ENCODE assay signal across 31 cellular contexts in the genomic region with DNA sequence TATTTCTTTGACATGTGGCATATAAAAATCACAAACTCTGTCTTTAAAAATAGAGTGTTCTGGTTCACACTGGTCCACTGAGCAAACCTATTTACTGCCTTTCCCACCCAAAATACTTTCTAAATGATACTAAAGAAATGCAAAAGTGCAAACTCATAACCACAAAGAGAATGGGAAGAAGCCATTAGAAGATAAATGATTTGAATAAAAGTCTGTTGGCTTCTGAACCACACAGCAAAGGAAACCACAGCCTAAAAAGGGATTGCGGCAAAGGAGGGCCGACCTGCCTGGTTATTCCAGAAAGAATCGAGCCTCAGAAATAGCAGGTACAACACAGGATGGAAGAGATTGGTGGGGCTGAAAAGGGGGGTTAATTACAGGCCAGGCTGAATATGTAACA.
"Had no signal": no experiment of that assay in that cellular context is flagged by ENCODE, and none has a peak within 500 bp of the region (broad histone marks: within the 10 kb centered on the region; RNA-seq: fewer than 3 reads in every experiment).

No MANE protein-coding gene starts in this region.

- H3K4me3 Mint-ChIP-seq: activated naive CD8-positive, alpha-beta T cell; brain; mesothelial cell of epicardium; naive B cell; nephron progenitor cell; stimulated activated effector memory CD8-positive, alpha-beta T cell treated with anti-CD3 and anti-CD28 coated beads, Interleukin-12 subunit alpha, Interleukin-12 subunit beta, amount 100 ng/mL, for 72 hours; stimulated activated naive CD8-positive, alpha-beta T cell treated with anti-CD3 and anti-CD28 coated beads, Interleukin-15, Interleukin-2, amounts not matched to agents 100 ng/mL and 50 ng/mL, for 24 hours; type B pancreatic cell had no signal

- H3K27ac Mint-ChIP-seq: activated naive CD8-positive, alpha-beta T cell; brain; mesothelial cell of epicardium; nephron progenitor cell; progenitor cell of endocrine pancreas; stimulated activated effector memory CD8-positive, alpha-beta T cell treated with anti-CD3 and anti-CD28 coated beads, Interleukin-12 subunit alpha, Interleukin-12 subunit beta, amount 100 ng/mL, for 72 hours; stimulated activated naive CD8-positive, alpha-beta T cell treated with anti-CD3 and anti-CD28 coated beads, Interleukin-15, Interleukin-2, amounts not matched to agents 100 ng/mL and 50 ng/mL, for 24 hours; type B pancreatic cell had no signal

- H3K36me3 ChIP-seq: cardiac muscle cell, colonic mucosa, esophagus squamous epithelium, heart right ventricle, ovary, right lobe of liver, thoracic aorta, uterus had no signal

- H3K27me3 ChIP-seq: cardiac muscle cell, colonic mucosa, esophagus squamous epithelium, heart right ventricle, ovary, right lobe of liver, uterus had no signal

- H3K4me1 Mint-ChIP-seq: mesothelial cell of epicardium; naive B cell; stimulated activated effector memory CD8-positive, alpha-beta T cell treated with anti-CD3 and anti-CD28 coated beads, Interleukin-12 subunit alpha, Interleukin-12 subunit beta, amount 100 ng/mL, for 72 hours had no signal

- H3K9me3 Mint-ChIP-seq: mesothelial cell of epicardium; stimulated activated effector memory CD8-positive, alpha-beta T cell treated with anti-CD3 and anti-CD28 coated beads, Interleukin-12 subunit alpha, Interleukin-12 subunit beta, amount 100 ng/mL, for 72 hours; stimulated activated naive CD8-positive, alpha-beta T cell treated with anti-CD3 and anti-CD28 coated beads, Interleukin-15, Interleukin-2, amounts not matched to agents 100 ng/mL and 50 ng/mL, for 24 hours; type B pancreatic cell had no signal

- H3K27ac ChIP-seq: cardiac muscle cell, colonic mucosa, epithelial cell of prostate, esophagus squamous epithelium, heart right ventricle, ovary, right lobe of liver, skin epidermis, thoracic aorta, uterus had no signal

- H3K4me1 ChIP-seq: colonic mucosa, esophagus squamous epithelium, heart right ventricle, right lobe of liver, uterus had no signal

- H3K27me3 Mint-ChIP-seq: activated naive CD8-positive, alpha-beta T cell; brain; naive B cell; progenitor cell of endocrine pancreas; stimulated activated naive CD8-positive, alpha-beta T cell treated with anti-CD3 and anti-CD28 coated beads, Interleukin-15, Interleukin-2, amounts not matched to agents 100 ng/mL and 50 ng/mL, for 24 hours; type B pancreatic cell had no signal

- H3K4me3 ChIP-seq: cardiac muscle cell, colonic mucosa, esophagus squamous epithelium, heart right ventricle, ovary, right lobe of liver, skin epidermis, thoracic aorta, uterus had no signal

- DNase-seq: activated CD4-positive, alpha-beta T cell treated with anti-CD3 and anti-CD28 coated beads for 48 hours; activated CD4-positive, alpha-beta T cell treated with anti-CD3 and anti-CD28 coated beads, Interleukin-2, amount 50 U/mL, for 48 hours; activated CD8-positive, alpha-beta memory T cell treated with anti-CD3 and anti-CD28 coated beads for 24 hours; activated effector memory CD4-positive, alpha-beta T cell treated with Interleukin-2 at 50 U/mL for 16 hours; activated naive CD4-positive, alpha-beta T cell treated with Interleukin-2 at 50 U/mL for 16 hours; anterior cingulate cortex; cerebellar nuclear complex; colonic mucosa; effector CD8-positive, alpha-beta T cell; esophagus squamous epithelium; foreskin melanocyte; heart right ventricle; naive B cell; nephron progenitor cell; ovary; right lobe of liver; stimulated activated CD4-positive, alpha-beta T cell treated with anti-CD3 and anti-CD28 coated beads, Interleukin-12 subunit alpha, Interleukin-12 subunit beta, amount 100 ng/mL, for 4 hours; stimulated activated CD4-positive, alpha-beta T cell treated with anti-CD3 and anti-CD28 coated beads, Interleukin-4, amount 100 ng/mL, for 1 hour; uterus had no signal

- H3K9me3 ChIP-seq: colonic mucosa, esophagus squamous epithelium, heart right ventricle, ovary, right lobe of liver, thoracic aorta, uterus had no signal

- ATAC-seq: activated CD4-positive, CD25-positive, alpha-beta regulatory T cell treated with anti-CD3 and anti-CD28 coated beads, Interleukin-2, amount 50 U/mL, for 24 hours; heart right ventricle; right lobe of liver; stimulated activated effector memory CD8-positive, alpha-beta T cell treated with anti-CD3 and anti-CD28 coated beads, Interleukin-12 subunit alpha, Interleukin-12 subunit beta, amount 100 ng/mL, for 72 hours had no signal

- H3K36me3 Mint-ChIP-seq: activated naive CD8-positive, alpha-beta T cell; brain; mesothelial cell of epicardium; naive B cell; stimulated activated effector memory CD8-positive, alpha-beta T cell treated with anti-CD3 and anti-CD28 coated beads, Interleukin-12 subunit alpha, Interleukin-12 subunit beta, amount 100 ng/mL, for 72 hours; type B pancreatic cell had no signal
